10 cellular contexts compared by ENCODE assay signal in genomic region chr1:109392788-109393580, GRCh38. TPM values are rescaled to one million over a fixed set of nuclear protein-coding genes. Genes with fewer than 3 reads are reported as not detected.
DNase-seq lines count a peak whose midpoint lies in the region; ATAC-seq and TF ChIP-seq lines count a peak whose summit lies in the region.
"Had no signal": no experiment of that assay in that cellular context is flagged by ENCODE, and none has a peak within 500 bp of the region (broad histone marks: within the 10 kb centered on the region; RNA-seq: fewer than 3 reads in every experiment).

No MANE protein-coding gene starts in this region.

- POLR2A ChIA-PET in AG04450 (lab: Yijun Ruan, JAX), result interaction anchor here (1.4 to 1.5 kb wide), 3 partner anchors 18 to 32 kb away, joined by 3 to 9 read pairs (median 8); no protein-coding TSS in a partner anchor
- POLR2A ChIA-PET in activated CD8-positive, alpha-beta T cell treated with anti-CD3 and anti-CD28 coated beads for 36 hours (lab: Charles Lee), result interaction anchor here (1.0 kb wide), 1 partner anchor 13 kb away, joined by 3 read pairs; no protein-coding TSS in a partner anchor

- peak overlapping the region; percentile 54 for H3K27ac Mint-ChIP-seq in endothelial cell (ENCODE audit: unreplicated experiment)
- no peak overlapping the region for H3K27ac Mint-ChIP-seq in activated CD8-positive, alpha-beta T cell treated with anti-CD3 and anti-CD28 coated beads for 36 hours
- H3K27ac Mint-ChIP-seq: memory B cell had no signal

- peaks cover 4% of the 10 kb centered on the region for H3K27me3 Mint-ChIP-seq in endothelial cell (ENCODE audit: unreplicated experiment)
- H3K27me3 Mint-ChIP-seq in activated CD8-positive, alpha-beta T cell treated with anti-CD3 and anti-CD28 coated beads for 36 hours, result peaks cover 51% of the 10 kb centered on the region

- peak overlapping the region; percentile 3; the same call in 1 of the 2 replicates for H3K4me3 ChIP-seq in AG04450 (ENCODE audit: low read depth, low read length)

- peak overlapping the region; percentile 63 for H3K27ac ChIP-seq in AG04450 (ENCODE audit: low read depth, low read length)

- H3K9me3 Mint-ChIP-seq in endothelial cell (ENCODE audit: unreplicated experiment), result no peaks in the 10 kb centered on the region
- H3K9me3 Mint-ChIP-seq in activated CD8-positive, alpha-beta T cell treated with anti-CD3 and anti-CD28 coated beads for 36 hours, result no peaks in the 10 kb centered on the region
- H3K9me3 Mint-ChIP-seq: memory B cell had no signal

- DNase-seq in AG04450 (ENCODE audit: low read depth, low spot score), result peak; percentile 60
- DNase-seq in NCI-H69 (lab: John Stamatoyannopoulos, UW), result peak; percentile 44
- no peak for DNase-seq in endothelial cell (ENCODE audit: low spot score)
- DNase-seq in myocyte (ENCODE audit: low read depth), result peak; percentile 79
- DNase-seq in NCI-H345 treated with DMSO at 0.1 percent for 48 hours (lab: John Stamatoyannopoulos, UW; ENCODE audit: unreplicated experiment), result no peak
- DNase-seq in NCI-H2196 treated with DMSO at 0.1 percent for 48 hours (lab: John Stamatoyannopoulos, UW; ENCODE audit: unreplicated experiment), result no peak
- DNase-seq in activated CD8-positive, alpha-beta T cell treated with anti-CD3 and anti-CD28 coated beads for 36 hours, result no peak
- DNase-seq: NCI-H526 treated with DMSO at 0.1 percent for 48 hours had no signal

- peaks cover 49% of the 10 kb centered on the region for H3K4me1 Mint-ChIP-seq in endothelial cell (ENCODE audit: unreplicated experiment)
- peaks cover 14% of the 10 kb centered on the region for H3K4me1 Mint-ChIP-seq in activated CD8-positive, alpha-beta T cell treated with anti-CD3 and anti-CD28 coated beads for 36 hours (ENCODE audit: low read depth)

- H3K36me3 Mint-ChIP-seq in endothelial cell (ENCODE audit: low read depth, unreplicated experiment), result no peaks in the 10 kb centered on the region
- no peaks in the 10 kb centered on the region for H3K36me3 Mint-ChIP-seq in activated CD8-positive, alpha-beta T cell treated with anti-CD3 and anti-CD28 coated beads for 36 hours (ENCODE audit: low read depth)

- intact Hi-C loops in activated CD8-positive, alpha-beta T cell treated with anti-CD3 and anti-CD28 coated beads for 36 hours (cut with micrococcal nuclease), result no loop called here

- H3K4me3 Mint-ChIP-seq in endothelial cell (ENCODE audit: unreplicated experiment), result peak overlapping the region; percentile 1
- H3K4me3 Mint-ChIP-seq in activated CD8-positive, alpha-beta T cell treated with anti-CD3 and anti-CD28 coated beads for 36 hours, result no peak overlapping the region
- H3K4me3 Mint-ChIP-seq: memory B cell had no signal

- CTCF ChIA-PET in AG04450 (lab: Charles Lee), result interaction anchor here (1.1 to 2.4 kb wide), 4 partner anchors 110 to 192 kb away, joined by 3 to 8 read pairs (median 5); partner anchors contain the start of gene PSRC1
- CTCF ChIA-PET in activated CD8-positive, alpha-beta T cell treated with anti-CD3 and anti-CD28 coated beads for 36 hours (lab: Charles Lee), result interaction anchor here (1.4 to 4.0 kb wide), 4 partner anchors 16 to 140 kb away, joined by 3 to 19 read pairs (median 4); partner anchors contain the start of gene PSRC1

- no peaks in the 10 kb centered on the region for H3K27me3 ChIP-seq in AG04450 (ENCODE audit: control insufficient read depth, insufficient read depth, low read length)

- no peak for ATAC-seq in GM18861 (IDR thresholded peaks at IDR 0.05; ENCODE audit: unreplicated experiment)
- ATAC-seq in activated CD8-positive, alpha-beta T cell treated with anti-CD3 and anti-CD28 coated beads for 36 hours, result no peak

- H3K9me3 ChIP-seq in AG04450 (ENCODE audit: control insufficient read depth, insufficient read depth, low read length), result no peaks in the 10 kb centered on the region

- no peak for TF ChIP-seq CTCF in AG04450 (IDR thresholded peaks at IDR 0.05; ENCODE audit: low read depth, low read length)
- no peak for TF ChIP-seq CTCF in endothelial cell (IDR thresholded peaks at IDR 0.05; ENCODE audit: unreplicated experiment)
- TF ChIP-seq CTCF in activated CD8-positive, alpha-beta T cell treated with anti-CD3 and anti-CD28 coated beads for 36 hours (IDR thresholded peaks at IDR 0.05), result no peak

RNA-seq across cellular contexts. Expression of gene SORT1, which starts 4.7 kb away (rescaled TPM):
- polyA plus RNA-seq in AG04450 (2011; rRNA removed), result 37.2 and 42.8 TPM in 2 replicates
- 91.1 and 133 TPM in 2 replicates for polyA minus RNA-seq in AG04450 (2011; rRNA and poly(A)+ RNA removed)
- total RNA-seq in endothelial cell (ENCODE audit: unreplicated experiment), result 49.0 TPM
- 61.8 and 69.7 TPM in 2 replicates for total RNA-seq in myocyte
- polyA plus RNA-seq in myocyte (2012), result 91.6 TPM
- total RNA-seq in activated CD8-positive, alpha-beta T cell treated with anti-CD3 and anti-CD28 coated beads for 36 hours, result 1 to 10 TPM; 2.5 to 3.2 TPM

RNA-seq across cellular contexts. Expression of gene PSMA5, which starts 33.3 kb away (rescaled TPM):
- polyA plus RNA-seq in AG04450 (2011; rRNA removed), result 127 and 151 TPM in 2 replicates
- 39.1 and 54.5 TPM in 2 replicates for polyA minus RNA-seq in AG04450 (2011; rRNA and poly(A)+ RNA removed)
- 84.9 TPM for total RNA-seq in endothelial cell (ENCODE audit: unreplicated experiment)
- 58.4 and 72.8 TPM in 2 replicates for total RNA-seq in myocyte
- 96.2 TPM for polyA plus RNA-seq in myocyte (2012)
- 100 to 1,000 TPM; 192 to 210 TPM for total RNA-seq in activated CD8-positive, alpha-beta T cell treated with anti-CD3 and anti-CD28 coated beads for 36 hours

Comparison
In these comparisons a context has a peak if more than half of its experiments do, and no peak if none do; other contexts are left out.
1. DNase-seq: peak in AG04450 (single experiment), NCI-H69 (single experiment) and myocyte (single experiment); none in endothelial cell (single experiment), NCI-H345 treated with DMSO at 0.1 percent for 48 hours (single experiment), NCI-H2196 treated with DMSO at 0.1 percent for 48 hours (single experiment) and activated CD8-positive, alpha-beta T cell treated with anti-CD3 and anti-CD28 coated beads for 36 hours (single experiment).
2. RNA of gene SORT1, which starts 4.7 kb away (total RNA-seq): 61.8 to 69.7 TPM in myocyte and 49.0 TPM in endothelial cell (single experiment); 2.5 to 3.2 TPM in activated CD8-positive, alpha-beta T cell treated with anti-CD3 and anti-CD28 coated beads for 36 hours; every median in the first group is over 10 times any median in the second.